Comparison of ENCODE assay signal across 8 cellular contexts in genomic region chr3:50436063-50436674, GRCh38.
DNase-seq lines count a peak whose midpoint lies in the region; TF ChIP-seq lines count a peak whose summit lies in the region.

No MANE protein-coding gene starts in this region.

- H3K27ac Mint-ChIP-seq in CD14-positive monocyte (peak overlapping the region in 1 of 7 donors; percentile 72), H9 (no peak overlapping the region), osteocyte (ENCODE audit: unreplicated experiment) (no peak overlapping the region)

- H3K4ac ChIP-seq in H9 (ENCODE audit: low read depth, low read length): no peak overlapping the region

- H2AFZ ChIP-seq in H9 (ENCODE audit: low read length): no peak overlapping the region
- H2AFZ ChIP-seq in OCI-LY3 (ENCODE audit: low read depth, low read length): no peak overlapping the region

- TF ChIP-seq CTCF in CD14-positive monocyte (IDR thresholded peaks at IDR 0.05) (peak; percentile 96), H9 (conservative IDR thresholded peaks at IDR 0.05) (peak; percentile 99), OCI-LY3 (IDR thresholded peaks at IDR 0.05; ENCODE audit: low read depth, low read length) (peak; percentile 95), fibroblast of the aortic adventitia (IDR thresholded peaks at IDR 0.05; ENCODE audit: insufficient read depth, low read length) (peak; percentile 80), osteocyte (IDR thresholded peaks at IDR 0.05) (peak; percentile 78), tibial nerve (IDR thresholded peaks at IDR 0.05) (peak; percentile 65 to 77 (median 75))

- H3K9ac ChIP-seq in H9 (ENCODE audit: extremely low read depth, insufficient read length, low read length): no peak overlapping the region
- no peak overlapping the region for H3K9ac ChIP-seq in OCI-LY3 (ENCODE audit: low read length)

- H2BK5ac ChIP-seq in H9 (ENCODE audit: insufficient read length, low read length): no peak overlapping the region

- H3T11ph ChIP-seq in H9 (ENCODE audit: low read length): no peak overlapping the region

- no peak overlapping the region for H3K4me3 Mint-ChIP-seq in CD14-positive monocyte
- no peak overlapping the region for H3K4me3 Mint-ChIP-seq in H9
- no peak overlapping the region for H3K4me3 Mint-ChIP-seq in osteocyte (ENCODE audit: unreplicated experiment)

- H3K4me1 ChIP-seq in H9 (ENCODE audit: insufficient read depth, low read length) (no peaks in the 10 kb centered on the region), OCI-LY3 (ENCODE audit: low read length) (peaks cover 9% of the 10 kb centered on the region), tibial nerve (peaks cover 0 to 4% (median 2%) of the 10 kb centered on the region in 4 donors)

- H4K91ac ChIP-seq in H9 (ENCODE audit: insufficient read length, low read depth, low read length): no peak overlapping the region

- H2BK120ac ChIP-seq in H9 (ENCODE audit: low read depth, low read length, poor library complexity, severe bottlenecking): no peak overlapping the region

- H3K4me3 ChIP-seq in OCI-LY3 (ENCODE audit: low read length): no peak overlapping the region
- H3K4me3 ChIP-seq in fibroblast of the aortic adventitia (ENCODE audit: low read depth, low read length): no peak overlapping the region
- no peak overlapping the region for H3K4me3 ChIP-seq in tibial nerve

- H3K4me2 ChIP-seq in H9 (ENCODE audit: insufficient read depth, insufficient read length, low read length) (no peak overlapping the region), OCI-LY3 (ENCODE audit: low read length) (no peak overlapping the region)

- H4K20me1 ChIP-seq in H9 (ENCODE audit: control insufficient read depth, insufficient read depth, insufficient read length) (peaks cover 3% of the 10 kb centered on the region), OCI-LY3 (ENCODE audit: insufficient read depth, low read length) (no peaks in the 10 kb centered on the region)

- H3K14ac ChIP-seq in H9 (ENCODE audit: insufficient read depth, low read length): no peak overlapping the region

- H3K56ac ChIP-seq in H9 (ENCODE audit: insufficient read length, low read depth, low read length): no peak overlapping the region

- intact Hi-C loops in CD14-positive monocyte (cut with micrococcal nuclease): loop anchor here (1.0 to 5.0 kb wide), 2 partner anchors 106 kb away; no protein-coding TSS in a partner anchor

- TF ChIP-seq EP300 in tibial nerve (IDR thresholded peaks at IDR 0.05): no peak

- no peak overlapping the region for H2BK20ac ChIP-seq in H9 (ENCODE audit: low read depth, low read length, poor library complexity, severe bottlenecking)

- H3K79me2 ChIP-seq in H9 (ENCODE audit: insufficient read depth, low read length) (no peaks in the 10 kb centered on the region), OCI-LY3 (ENCODE audit: low read length) (no peaks in the 10 kb centered on the region)

- H3K27me3 ChIP-seq in H9 (ENCODE audit: insufficient read depth, low read length): no peaks in the 10 kb centered on the region
- H3K27me3 ChIP-seq in OCI-LY3 (ENCODE audit: low read depth, low read length): no peaks in the 10 kb centered on the region
- H3K27me3 ChIP-seq in tibial nerve: no peaks in the 10 kb centered on the region

- H3K9me3 ChIP-seq in H9 (ENCODE audit: control insufficient read depth, low read depth, low read length) (no peaks in the 10 kb centered on the region), OCI-LY3 (ENCODE audit: insufficient read depth, low read length) (no peaks in the 10 kb centered on the region), tibial nerve (no peaks in the 10 kb centered on the region)

- DNase-seq in CD14-positive monocyte (ENCODE audit: low spot score) (peak; percentile 78), H9 (peak; percentile 80), fibroblast of the aortic adventitia (ENCODE audit: low read depth) (peak; percentile 27), osteocyte (ENCODE audit: extremely low spot score, unreplicated experiment) (no peak), tibial nerve (ENCODE audit: low spot score in 2 of 2) (peak in 1 of 2 donors; percentile 54), NCI-H2107 (lab: John Stamatoyannopoulos, UW) (no peak)
- peak; percentile 88 to 89 for DNase-seq in activated T-cell treated with anti-CD3 and anti-CD28 coated beads, Interleukin-2, amount 50 U/mL, for 48 hours

- H3K27ac ChIP-seq in H9 (ENCODE audit: insufficient read length, low read depth, low read length) (no peak overlapping the region), OCI-LY3 (ENCODE audit: low read length) (no peak overlapping the region), tibial nerve (no peak overlapping the region)

- H2AK5ac ChIP-seq in H9 (ENCODE audit: insufficient read length, low read length): no peak overlapping the region

- no CpG with 5 or more reads among the region's 5 CpGs for WGBS in H9 (ENCODE audit: extremely low coverage, insufficient read length, low lambda C conversion rate)
- WGBS in tibial nerve, 2 donors: 17 to 32% methylated on average over 4 to 5 of the region's 5 CpGs

- no peak overlapping the region for H2BK15ac ChIP-seq in H9 (ENCODE audit: low read depth, low read length)

- H3K36me3 Mint-ChIP-seq in CD14-positive monocyte (no peaks in the 10 kb centered on the region), H9 (ENCODE audit: insufficient read depth in 1 of 3, low read depth in 3 of 3) (no peaks in the 10 kb centered on the region), osteocyte (ENCODE audit: unreplicated experiment) (no peaks in the 10 kb centered on the region)

- no peak overlapping the region for H3K18ac ChIP-seq in H9 (ENCODE audit: insufficient read length, low read depth, low read length)

- no peaks in the 10 kb centered on the region for H3K36me3 ChIP-seq in OCI-LY3 (replicated peaks; ENCODE audit: low read depth, low read length)
- H3K36me3 ChIP-seq in tibial nerve: no peaks in the 10 kb centered on the region

- H2BK12ac ChIP-seq in H9 (ENCODE audit: insufficient read length, low read depth, low read length): no peak overlapping the region

- no peak overlapping the region for H3K23ac ChIP-seq in H9 (ENCODE audit: insufficient read length, low read depth, low read length)

- no peaks in the 10 kb centered on the region for H3K79me1 ChIP-seq in H9 (ENCODE audit: insufficient read depth, low read depth, low read length, poor library complexity, severe bottlenecking)

- H3K23me2 ChIP-seq in H9 (ENCODE audit: insufficient read length, low read depth, low read length, poor library complexity, severe bottlenecking): no peaks in the 10 kb centered on the region

- TF ChIP-seq POLR2A in tibial nerve (IDR thresholded peaks at IDR 0.05): no peak

- H4K8ac ChIP-seq in H9 (replicated peaks; ENCODE audit: insufficient read length, low read depth, low read length): no peak overlapping the region

- H4K5ac ChIP-seq in H9 (ENCODE audit: insufficient read length, low read depth, low read length): no peak overlapping the region

- H3K27me3 Mint-ChIP-seq in CD14-positive monocyte (ENCODE audit: low read depth in 3 of 3): peaks cover 6 to 9% (median 6%) of the 10 kb centered on the region in 3 donors
- no peaks in the 10 kb centered on the region for H3K27me3 Mint-ChIP-seq in H9 (ENCODE audit: low read depth)
- peaks cover 24% of the 10 kb centered on the region for H3K27me3 Mint-ChIP-seq in osteocyte (ENCODE audit: unreplicated experiment)

- H3K4me1 Mint-ChIP-seq in CD14-positive monocyte: peaks cover 21% of the 10 kb centered on the region
- H3K4me1 Mint-ChIP-seq in H9: peaks cover 15 to 33% of the 10 kb centered on the region in 2 experiments
- H3K4me1 Mint-ChIP-seq in osteocyte (ENCODE audit: unreplicated experiment): no peaks in the 10 kb centered on the region

- no peaks in the 10 kb centered on the region for H3K9me3 Mint-ChIP-seq in CD14-positive monocyte
- no peaks in the 10 kb centered on the region; a peak in 1 of 5 replicates for H3K9me3 Mint-ChIP-seq in H9
- no peaks in the 10 kb centered on the region for H3K9me3 Mint-ChIP-seq in osteocyte (ENCODE audit: unreplicated experiment)

Comparison
In these comparisons a context has a peak if more than half of its experiments do, and no peak if none do; other contexts are left out.
1. DNase-seq: peak in CD14-positive monocyte (single experiment), H9 (single experiment), activated T-cell treated with anti-CD3 and anti-CD28 coated beads, Interleukin-2, amount 50 U/mL, for 48 hours (2 of 2) and fibroblast of the aortic adventitia (single experiment); none in osteocyte (single experiment) and NCI-H2107 (single experiment).
2. Peak in every context shown above with its lines, with median percentiles within 50 percentile points of each other: CTCF ChIP-seq.